ENCODE assay signal across 18 cellular contexts in genomic region chr9:96400132-96400910, GRCh38. TPM values are rescaled to one million over a fixed set of nuclear protein-coding genes. Genes with fewer than 3 reads are reported as not detected.
DNase-seq lines count a peak whose midpoint lies in the region; ATAC-seq and TF ChIP-seq lines count a peak whose summit lies in the region.
"Had no signal": no experiment of that assay in that cellular context is flagged by ENCODE, and none has a peak within 500 bp of the region (broad histone marks: within the 10 kb centered on the region; RNA-seq: fewer than 3 reads in every experiment).

No MANE protein-coding gene starts in this region.

- no peaks in the 10 kb centered on the region for H3K9me3 ChIP-seq in CD4-positive, CD25-positive, alpha-beta regulatory T cell (ENCODE audit: control insufficient read depth in 2 of 2, low read length in 2 of 2)
- H3K9me3 ChIP-seq: breast epithelium, HAP-1 had no signal

- CTCF ChIA-PET in WTC11 (lab: Charles Lee) = no interaction called here

- POLR2A ChIA-PET in WTC11 (lab: Charles Lee) = no interaction called here

- TF ChIP-seq CTCF in WTC11 (IDR thresholded peaks at IDR 0.05) = no peak

- H3K9me3 Mint-ChIP-seq in CD4-positive, CD25-positive, alpha-beta regulatory T cell = peaks cover 0 to 9% (median 3%) of the 10 kb centered on the region in 7 donors
- H3K9me3 Mint-ChIP-seq in WTC11 (peaks cover 6% of the 10 kb centered on the region), immature natural killer cell (peaks cover 0 to 6% (median 0%) of the 10 kb centered on the region in 6 donors)

- peak overlapping the region in 2 of 4 donors; percentile 30 to 78 for H3K4me3 Mint-ChIP-seq in CD4-positive, CD25-positive, alpha-beta regulatory T cell
- H3K4me3 Mint-ChIP-seq in WTC11 (no peak overlapping the region), immature natural killer cell (peak overlapping the region in 1 of 5 donors; percentile 33)
- H3K4me3 Mint-ChIP-seq: type B pancreatic cell had no signal

- H3K27me3 ChIP-seq in CD4-positive, CD25-positive, alpha-beta regulatory T cell (ENCODE audit: control insufficient read depth, insufficient read depth, low read length) = no peaks in the 10 kb centered on the region
- H3K27me3 ChIP-seq: breast epithelium had no signal

- peak overlapping the region; percentile 73 to 99 (median 95) for H3K27ac Mint-ChIP-seq in CD4-positive, CD25-positive, alpha-beta regulatory T cell
- H3K27ac Mint-ChIP-seq in WTC11 (no peak overlapping the region), immature natural killer cell (peak overlapping the region in 5 of 6 donors; percentile 80 to 92 (median 84))
- H3K27ac Mint-ChIP-seq: type B pancreatic cell had no signal

- ATAC-seq in CD4-positive, CD25-positive, alpha-beta regulatory T cell (ENCODE audit: low read depth in 2 of 2) = no peak
- ATAC-seq in WTC11 = no peak

- peak overlapping the region; percentile 74 for H3K4me3 ChIP-seq in CD4-positive, CD25-positive, alpha-beta regulatory T cell (ENCODE audit: low read depth, low read length)
- H3K4me3 ChIP-seq: breast epithelium, HAP-1 had no signal

- peaks cover 23% of the 10 kb centered on the region for H3K4me1 ChIP-seq in CD4-positive, CD25-positive, alpha-beta regulatory T cell (ENCODE audit: control insufficient read depth, insufficient read depth, low read length, poor library complexity, severe bottlenecking)
- H3K4me1 ChIP-seq: breast epithelium had no signal

- DNase-seq in DMS53 (lab: John Stamatoyannopoulos, UW) (peak; percentile 14), DMS53 treated with DMSO at 0.1 percent for 48 hours (lab: John Stamatoyannopoulos, UW; ENCODE audit: unreplicated experiment) (no peak), WTC11 (ENCODE audit: low spot score) (no peak), immature natural killer cell (no peak), T1000 (lab: John Stamatoyannopoulos, UW) (no peak), NCI-H128 (lab: John Stamatoyannopoulos, UW; ENCODE audit: unreplicated experiment) (no peak)
- no peak for DNase-seq in CD4-positive, CD25-positive, alpha-beta regulatory T cell
- DNase-seq in stimulated activated CD4-positive, alpha-beta T cell treated with anti-CD3 and anti-CD28 coated beads, Interleukin-4, amount 100 ng/mL, for 1 hour = no peak
- DNase-seq: activated CD4-positive, alpha-beta T cell treated with anti-CD3 and anti-CD28 coated beads for 4 hours; cortex of kidney; glutamatergic neuron; NCI-H1105 treated with DMSO at 0.1 percent for 48 hours; NCI-H2107; NCI-H510A had no signal

- no peaks in the 10 kb centered on the region for H3K27me3 Mint-ChIP-seq in CD4-positive, CD25-positive, alpha-beta regulatory T cell
- H3K27me3 Mint-ChIP-seq in WTC11 (ENCODE audit: low read depth) (no peaks in the 10 kb centered on the region), immature natural killer cell (ENCODE audit: low read depth in 3 of 3) (peaks cover 0 to 2% (median 1%) of the 10 kb centered on the region in 3 donors)
- H3K27me3 Mint-ChIP-seq: type B pancreatic cell had no signal

- H3K4me1 Mint-ChIP-seq in CD4-positive, CD25-positive, alpha-beta regulatory T cell = peaks cover 16 to 44% (median 26%) of the 10 kb centered on the region in 4 donors
- peaks cover 24% of the 10 kb centered on the region for H3K4me1 Mint-ChIP-seq in WTC11
- H3K4me1 Mint-ChIP-seq in immature natural killer cell = peaks cover 19 to 22% of the 10 kb centered on the region in 2 donors

- H3K27ac ChIP-seq in CD4-positive, CD25-positive, alpha-beta regulatory T cell (ENCODE audit: insufficient read depth, low read length, poor library complexity, severe bottlenecking) = peak overlapping the region; percentile 71
- H3K27ac ChIP-seq: 22Rv1, breast epithelium had no signal

- no peaks in the 10 kb centered on the region for H3K36me3 ChIP-seq in CD4-positive, CD25-positive, alpha-beta regulatory T cell (ENCODE audit: control insufficient read depth, insufficient read depth, low read length)
- H3K36me3 ChIP-seq: breast epithelium had no signal

- peaks cover 8% of the 10 kb centered on the region for H3K36me3 Mint-ChIP-seq in CD4-positive, CD25-positive, alpha-beta regulatory T cell
- H3K36me3 Mint-ChIP-seq in WTC11 (peaks cover 18% of the 10 kb centered on the region), immature natural killer cell (peaks cover 0 to 8% (median 5%) of the 10 kb centered on the region in 3 donors)

TF ChIP-seq in WTC11, 78 proteins besides CTCF, POLR2A, EP300 and RAD21:
- TF ChIP-seq ZNF121 (CRISPR knock-in tag; IDR thresholded peaks at IDR 0.05) (peak; percentile 31; the same call in 1 of the 2 replicates), ATF2 (CRISPR knock-in tag; IDR thresholded peaks at IDR 0.05; ENCODE audit: borderline replicate concordance, low read depth) (no peak)

RNA-seq across cellular contexts. Expression of gene SLC35D2, which starts 16.8 kb away (rescaled TPM):
- 36.0 TPM for total RNA-seq in CD4-positive, CD25-positive, alpha-beta regulatory T cell
- 10 to 100 TPM; 22.5 to 41.8 (median 37.3) TPM for polyA plus RNA-seq in CD4-positive, CD25-positive, alpha-beta regulatory T cell
- 14.6 to 18.2 TPM (median 17.3 TPM) in 3 replicates for total RNA-seq in WTC11 (2021)
- 10 to 100 TPM; 11.6 to 16.0 (median 14.1) TPM for polyA plus RNA-seq in immature natural killer cell

RNA-seq across cellular contexts. Expression of gene ZNF367, which starts 17.8 kb away (rescaled TPM):
- total RNA-seq in CD4-positive, CD25-positive, alpha-beta regulatory T cell = 8.8 TPM
- polyA plus RNA-seq in CD4-positive, CD25-positive, alpha-beta regulatory T cell = 1 to 10 TPM; 1.1 to 1.6 (median 1.4) TPM
- 6.3 to 7.5 TPM (median 7.4 TPM) in 3 replicates for total RNA-seq in WTC11 (2021)
- polyA plus RNA-seq in immature natural killer cell = 1 to 10 TPM in 1 of 3 donors, under 1 TPM in 2; 0.84 to 1.0 (median 0.84) TPM

RNA-seq across cellular contexts. Expression of gene HABP4, which starts 49.6 kb away (rescaled TPM):
- total RNA-seq in CD4-positive, CD25-positive, alpha-beta regulatory T cell = 21.5 TPM
- 10 to 100 TPM; 19.8 to 25.5 (median 21.0) TPM for polyA plus RNA-seq in CD4-positive, CD25-positive, alpha-beta regulatory T cell
- total RNA-seq in WTC11 (2021) = 9.8 to 11.0 TPM (median 10.1 TPM) in 3 replicates
- polyA plus RNA-seq in immature natural killer cell = 1 to 10 TPM; 3.0 to 5.8 (median 5.2) TPM
